Comparison of ENCODE assay signal across 26 cellular contexts in genomic region chr15:26438718-26439117, GRCh38.
"Had no signal": no experiment of that assay in that cellular context is flagged by ENCODE, and none has a peak within 500 bp of the region (broad histone marks: within the 10 kb centered on the region; RNA-seq: fewer than 3 reads in every experiment).

No MANE protein-coding gene starts in this region.

- H3K4me1 ChIP-seq: esophagus muscularis mucosa, foreskin keratinocyte, left lung, lower lobe of right lung, psoas muscle, tibial nerve had no signal

- H3K4me3 ChIP-seq: esophagus muscularis mucosa, heart right ventricle, left lung, lower lobe of right lung, ovary, psoas muscle, tibial nerve had no signal

- H3K27me3 ChIP-seq: esophagus muscularis mucosa, foreskin keratinocyte, heart right ventricle, left lung, ovary, tibial nerve had no signal

- DNase-seq: activated CD4-positive, alpha-beta T cell treated with anti-CD3 and anti-CD28 coated beads for 36 hours; activated CD4-positive, CD25-positive, alpha-beta regulatory T cell; activated CD8-positive, alpha-beta memory T cell treated with anti-CD3 and anti-CD28 coated beads, Interleukin-2, amount 10 ng/mL, durations not matched to agents 7 days and 5 days; activated CD8-positive, alpha-beta T cell treated with anti-CD3 and anti-CD28 coated beads, Interleukin-2, amount 10 ng/mL, durations not matched to agents 7 days and 5 days; activated naive CD4-positive, alpha-beta T cell treated with anti-CD3 and anti-CD28 coated beads, Interleukin-2, amount 10 ng/mL, durations not matched to agents 7 days and 5 days; activated naive CD8-positive, alpha-beta T cell treated with anti-CD3 and anti-CD28 coated beads, Interleukin-2, amount 10 ng/mL, durations not matched to agents 7 days and 5 days; activated T-cell treated with anti-CD3 and anti-CD28 coated beads, Interleukin-2, amount 50 U/mL, for 48 hours; dermis blood vessel endothelial cell; effector CD4-positive, alpha-beta T cell; foreskin keratinocyte; heart right ventricle; left lung; lower lobe of right lung; mesenchymal stem cell; naive thymus-derived CD8-positive, alpha-beta T cell; ovary; psoas muscle; right cardiac atrium; stimulated activated CD4-positive, alpha-beta T cell treated with anti-CD3 and anti-CD28 coated beads, Interleukin-2, amount 100 ng/mL, for 48 hours; stimulated activated naive CD4-positive, alpha-beta T cell treated with Interleukin-2 at 50 U/mL for 16 hours; T-helper 1 cell had no signal

- ATAC-seq: activated CD4-positive, alpha-beta T cell treated with anti-CD3 and anti-CD28 coated beads for 36 hours; activated CD8-positive, alpha-beta memory T cell treated with anti-CD3 and anti-CD28 coated beads, Interleukin-2, amount 10 ng/mL, durations not matched to agents 7 days and 5 days; activated CD8-positive, alpha-beta T cell treated with anti-CD3 and anti-CD28 coated beads, Interleukin-2, amount 10 ng/mL, durations not matched to agents 7 days and 5 days; foreskin keratinocyte; heart right ventricle; left lung; lower lobe of right lung; naive thymus-derived CD8-positive, alpha-beta T cell; psoas muscle; right cardiac atrium had no signal

- H3K36me3 ChIP-seq: esophagus muscularis mucosa, heart right ventricle, left lung, lower lobe of right lung, ovary, tibial nerve had no signal

- H3K9me3 ChIP-seq: esophagus muscularis mucosa, lower lobe of right lung, ovary, psoas muscle, tibial nerve had no signal

- H3K27ac ChIP-seq: esophagus muscularis mucosa, foreskin keratinocyte, heart right ventricle, left lung, lower lobe of right lung, ovary, psoas muscle had no signal

- FAIRE-seq: bronchial epithelial cell, islet of Langerhans, urothelium cell line had no signal
